ENCODE assay signal across 27 cellular contexts in the genomic region with DNA sequence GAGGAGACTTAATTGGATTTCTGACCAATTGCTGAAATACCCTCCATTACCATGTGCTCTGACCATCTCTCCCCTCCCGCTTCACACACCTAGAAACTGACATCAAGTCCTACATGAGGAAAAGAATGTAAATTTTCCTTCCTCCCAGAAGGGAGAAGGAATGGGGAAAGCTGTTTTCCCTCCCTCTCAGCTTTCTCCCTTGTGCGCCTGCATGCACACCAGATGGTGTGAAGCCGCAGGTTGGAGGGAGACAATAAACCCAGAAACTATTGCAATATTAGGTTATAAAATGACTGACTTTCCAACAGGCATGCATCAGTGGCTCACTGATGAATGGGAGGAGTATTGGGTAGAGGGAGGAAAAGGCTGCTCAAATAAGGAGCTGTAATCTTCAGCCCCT.
"Had no signal": no experiment of that assay in that cellular context is flagged by ENCODE, and none has a peak within 500 bp of the region (broad histone marks: within the 10 kb centered on the region; RNA-seq: fewer than 3 reads in every experiment).

No MANE protein-coding gene starts in this region.

- ATAC-seq: activated CD4-positive, alpha-beta T cell treated with anti-CD3 and anti-CD28 coated beads for 36 hours; activated naive CD8-positive, alpha-beta T cell treated with anti-CD3 and anti-CD28 coated beads, Interleukin-2, amount 50 U/mL, for 24 hours; gastrocnemius medialis; left ventricle myocardium superior; pancreas; psoas muscle had no signal

- H3K27ac ChIP-seq: esophagus squamous epithelium, gastrocnemius medialis, pancreas, psoas muscle, thyroid gland had no signal

- H3K4me3 Mint-ChIP-seq: activated B cell treated with CpG ODN at 0.5 μM for 24 hours; activated CD4-positive, alpha-beta T cell treated with anti-CD3 and anti-CD28 coated beads for 36 hours; activated naive CD4-positive, alpha-beta T cell treated with anti-CD3 and anti-CD28 coated beads for 36 hours; activated naive CD8-positive, alpha-beta T cell treated with anti-CD3 and anti-CD28 coated beads, Interleukin-2, amount 50 U/mL, for 24 hours; brain; endodermal cell; natural killer cell treated with Interleukin-12 subunit alpha and Interleukin-12 subunit beta and Interleukin-15 and Interleukin-18, amount 100 ng/mL, for 72 hours had no signal

- H3K4me1 ChIP-seq: pancreas, thyroid gland had no signal

- H3K36me3 Mint-ChIP-seq: natural killer cell treated with Interleukin-12 subunit alpha and Interleukin-12 subunit beta and Interleukin-15 and Interleukin-18, amount 100 ng/mL, for 72 hours had no signal

- H3K9me3 ChIP-seq: esophagus squamous epithelium, gastrocnemius medialis, pancreas, psoas muscle, right atrium auricular region, thyroid gland had no signal

- H3K4me3 ChIP-seq: esophagus squamous epithelium, gastrocnemius medialis, pancreas, psoas muscle, right atrium auricular region, thyroid gland had no signal

- H3K27me3 ChIP-seq: esophagus squamous epithelium, gastrocnemius medialis, pancreas, right atrium auricular region, thyroid gland had no signal

- H3K27me3 Mint-ChIP-seq: activated B cell treated with CpG ODN at 0.5 μM for 24 hours; brain; natural killer cell treated with Interleukin-12 subunit alpha and Interleukin-12 subunit beta and Interleukin-15 and Interleukin-18, amount 100 ng/mL, for 72 hours had no signal

- H3K36me3 ChIP-seq: esophagus squamous epithelium, gastrocnemius medialis, pancreas, right atrium auricular region, thyroid gland had no signal

- H3K27ac Mint-ChIP-seq: activated B cell treated with CpG ODN at 0.5 μM for 24 hours; activated CD4-positive, alpha-beta T cell treated with anti-CD3 and anti-CD28 coated beads for 36 hours; activated naive CD4-positive, alpha-beta T cell treated with anti-CD3 and anti-CD28 coated beads for 36 hours; activated naive CD8-positive, alpha-beta T cell treated with anti-CD3 and anti-CD28 coated beads, Interleukin-2, amount 50 U/mL, for 24 hours; endodermal cell; natural killer cell treated with Interleukin-12 subunit alpha and Interleukin-12 subunit beta and Interleukin-15 and Interleukin-18, amount 100 ng/mL, for 72 hours had no signal

- DNase-seq: activated B cell treated with CpG ODN at 0.5 μM for 24 hours; activated CD4-positive, alpha-beta T cell treated with anti-CD3 and anti-CD28 coated beads for 36 hours; activated CD4-positive, alpha-beta T cell treated with anti-CD3 and anti-CD28 coated beads, Interleukin-2, amount 50 U/mL, for 48 hours; activated naive CD4-positive, alpha-beta T cell treated with anti-CD3 and anti-CD28 coated beads for 36 hours; activated naive CD8-positive, alpha-beta T cell treated with anti-CD3 and anti-CD28 coated beads, Interleukin-2, amount 50 U/mL, for 24 hours; activated T-cell treated with anti-CD3 and anti-CD28 coated beads, Interleukin-2, amount 50 U/mL, for 48 hours; anterior cingulate cortex; central memory CD4-positive, alpha-beta T cell; cortex of kidney; endodermal cell; esophagus squamous epithelium; gastrocnemius medialis; head of caudate nucleus; left ventricle myocardium superior; mammary epithelial cell; midbrain; pancreas; psoas muscle; stimulated activated CD4-positive, alpha-beta T cell treated with anti-CD3 and anti-CD28 coated beads, Interleukin-4, amount 100 ng/mL, for 24 hours; stimulated activated naive CD4-positive, alpha-beta T cell treated with Interleukin-2 at 50 U/mL for 16 hours; substantia nigra; T-helper 1 cell; T-helper 9 cell; thyroid gland had no signal

- H3K9me3 Mint-ChIP-seq: activated B cell treated with CpG ODN at 0.5 μM for 24 hours; activated naive CD8-positive, alpha-beta T cell treated with anti-CD3 and anti-CD28 coated beads, Interleukin-2, amount 50 U/mL, for 24 hours; endodermal cell; natural killer cell treated with Interleukin-12 subunit alpha and Interleukin-12 subunit beta and Interleukin-15 and Interleukin-18, amount 100 ng/mL, for 72 hours had no signal

- H3K4me1 Mint-ChIP-seq: activated B cell treated with CpG ODN at 0.5 μM for 24 hours had no signal
